8 cellular contexts compared by ENCODE assay signal in the genomic region with DNA sequence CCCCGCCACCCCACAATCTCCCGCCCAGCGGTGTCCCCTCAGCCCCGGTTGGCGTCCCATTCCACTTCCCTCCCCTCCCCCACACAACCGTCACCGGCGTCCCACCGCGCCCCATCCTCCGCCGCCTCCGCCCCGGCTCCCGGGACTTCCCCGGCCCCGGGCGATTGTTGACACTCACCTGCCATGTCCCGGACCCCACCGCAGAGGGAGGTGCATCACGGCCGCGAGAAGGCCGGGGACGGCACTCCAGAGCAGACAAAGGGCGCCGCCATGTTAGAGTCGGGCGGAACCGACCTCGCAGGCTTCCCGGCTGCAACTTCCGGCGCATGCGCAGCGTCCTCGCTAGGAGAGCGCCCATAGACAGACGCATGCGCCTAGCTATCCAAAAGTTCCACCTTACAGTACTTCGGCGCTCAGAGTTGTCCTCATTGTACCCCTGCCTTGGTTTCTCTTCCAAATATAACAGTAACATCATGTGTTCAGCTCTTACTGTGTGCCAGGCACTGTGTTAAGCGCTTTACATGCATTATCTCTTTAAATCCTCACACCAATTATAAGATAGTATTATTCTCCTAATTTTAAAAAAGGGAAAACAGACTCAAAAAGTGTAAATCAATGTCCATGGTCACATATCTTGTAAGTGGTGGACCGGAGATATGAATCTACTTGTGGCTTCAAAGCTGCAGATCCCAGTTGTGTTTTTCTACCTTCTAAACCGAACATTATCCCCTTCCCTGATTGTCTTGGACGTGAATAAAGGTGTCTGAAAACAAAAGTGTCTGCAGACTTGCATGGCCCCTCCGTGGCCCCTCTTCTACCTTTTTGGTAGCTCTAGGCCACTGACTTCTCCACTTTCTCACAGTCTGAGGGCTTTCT. TPM values are rescaled to one million over a fixed set of nuclear protein-coding genes. Genes with fewer than 3 reads are reported as not detected.
DNase-seq lines count a peak whose midpoint lies in the region; ATAC-seq, FAIRE-seq and TF ChIP-seq lines count a peak whose summit lies in the region.

A gene (minus strand): TSS at position 297 of the 876 bp plus-strand sequence. CDS start 27,606 bp downstream, outside the sequence.

- dilution Hi-C loops in mammary epithelial cell (cut with HindIII; ENCODE audit: low sequenced_read_pairs), result loop anchor here (5.0 kb wide), 1 partner anchor 94 kb away; no protein-coding TSS in a partner anchor

- no peak for FAIRE-seq in small intestine (lab: Jason Lieb, UNC)

- H3K9ac ChIP-seq in mammary epithelial cell (ENCODE audit: insufficient read depth, low read length), result peak within 1 kb of the TSS; percentile 76

- TF ChIP-seq CTCF in WI38 (IDR thresholded peaks at IDR 0.05; ENCODE audit: low read depth, low read length) (no peak), mammary epithelial cell (conservative IDR thresholded peaks at IDR 0.05 in 1 of 2, IDR thresholded peaks at IDR 0.05 in 1 of 2; ENCODE audit: extremely low read depth in 1 of 2, insufficient read depth in 1 of 2, low read depth in 1 of 2, low read length in 2 of 2) (no peak)

- 9% methylated on average over 15 of the region's 47 CpGs for WGBS in mammary epithelial cell (ENCODE audit: low coverage, missing lambda C conversion rate)
- whole genome bisulfite sequencing in small intestine, 3 donors, result 8 to 9% (median 9%) methylated on average over 34 to 47 of the region's 47 CpGs

- peak; percentile 93 for DNase-seq in NCI-H2227 treated with DMSO at 0.1 percent for 48 hours (lab: John Stamatoyannopoulos, UW)
- DNase-seq in mammary epithelial cell, result peak; percentile 87
- DNase-seq in iPS-NIHi11 (ENCODE audit: low spot score), result peak; percentile 96
- peak; percentile 94 for DNase-seq in small intestine

- in situ Hi-C loops in mammary epithelial cell (cut with MboI; ENCODE audit: low sequenced_read_pairs in 2 of 2), result no loop called here

- no TSS peak for BruUV-seq in mammary epithelial cell (replicated peaks; lab: Mats Ljungman, UMichigan)

- intact Hi-C loops in mammary epithelial cell (cut with micrococcal nuclease), result loop anchor here (5.0 kb wide), 1 partner anchor 54 kb away; no protein-coding TSS in a partner anchor

- H3K36me3 ChIP-seq in ACC112 (ENCODE audit: insufficient read depth, low read length) (0 out of 2 replicates have a peak, but pooled peaks cover 13% of the 10 kb centered on the region), mammary epithelial cell (ENCODE audit: insufficient read depth, low read length) (peaks cover 7% of the 10 kb centered on the region), small intestine (ENCODE audit: control insufficient read depth in 2 of 2, insufficient read depth in 2 of 2, low read length in 2 of 2) (peaks cover 5 to 8% of the 10 kb centered on the region in 2 donors)

- peak within 1 kb of the TSS; percentile 40 for H3K27ac ChIP-seq in ACC112 (ENCODE audit: low read depth, low read length)
- H3K27ac ChIP-seq in mammary epithelial cell (ENCODE audit: insufficient read depth, low read depth, low read length), result peak within 1 kb of the TSS; percentile 52
- H3K27ac ChIP-seq in small intestine (ENCODE audit: low read depth in 1 of 2, low read length in 1 of 2), result peak within 1 kb of the TSS in 1 of 2 donors; percentile 81

- peak within 1 kb of the TSS; percentile 82 for H3K4me2 ChIP-seq in mammary epithelial cell (ENCODE audit: insufficient read depth, low read depth, low read length)

- H3K27me3 ChIP-seq in ACC112 (ENCODE audit: insufficient read depth, low read length) (no peaks in the 10 kb centered on the region), mammary epithelial cell (ENCODE audit: insufficient read depth, low read length) (no peaks in the 10 kb centered on the region), small intestine (ENCODE audit: control insufficient read depth in 2 of 2, insufficient read depth in 2 of 2, low read length in 2 of 2) (no peaks in the 10 kb centered on the region)

- H3K79me2 ChIP-seq in ACC112 (ENCODE audit: control insufficient read depth, insufficient read depth, low read length, unreplicated experiment) (peaks cover 35% of the 10 kb centered on the region), mammary epithelial cell (ENCODE audit: insufficient read depth, low read length) (peaks cover 43% of the 10 kb centered on the region)

- ATAC-seq in GM18907 (IDR thresholded peaks at IDR 0.05; ENCODE audit: unreplicated experiment), result peak; percentile 85
- peak; percentile 76 for ATAC-seq in HG03159 (IDR thresholded peaks at IDR 0.05; ENCODE audit: unreplicated experiment)

- H3K4me3 ChIP-seq in ACC112 (ENCODE audit: low read depth, low read length) (peak within 1 kb of the TSS; percentile 85), WI38 (ENCODE audit: low read depth, low read length) (peak within 1 kb of the TSS; percentile 79), mammary epithelial cell (replicated peaks in 1 of 3; ENCODE audit: insufficient read depth in 1 of 3, low read depth in 2 of 3, low read length in 3 of 3) (peak within 1 kb of the TSS; percentile 61 to 70 (median 62)), small intestine (ENCODE audit: low read depth in 1 of 2, low read length in 2 of 2) (peak within 1 kb of the TSS; percentile 77 to 89)

- CTCF ChIA-PET in mammary epithelial cell (lab: Charles Lee; ENCODE audit: low non-redundant PET), result interaction anchor here (0.7 kb wide), 2 partner anchors 177 to 639 kb away, joined by 5 to 7 read pairs; no protein-coding TSS in a partner anchor

- H3K9me3 ChIP-seq in mammary epithelial cell (replicated peaks; ENCODE audit: insufficient read depth, low read length) (no peaks in the 10 kb centered on the region), small intestine (ENCODE audit: control insufficient read depth, low read depth) (no peaks in the 10 kb centered on the region)

- H2AFZ ChIP-seq in ACC112 (ENCODE audit: low read length, unreplicated experiment), result peak within 1 kb of the TSS; percentile 91
- H2AFZ ChIP-seq in mammary epithelial cell (ENCODE audit: low read depth, low read length), result peak within 1 kb of the TSS; percentile 88

- H3K4me1 ChIP-seq in ACC112 (ENCODE audit: control insufficient read depth, insufficient read depth, low read length, unreplicated experiment), result no peaks in the 10 kb centered on the region
- peaks cover 8% of the 10 kb centered on the region for H3K4me1 ChIP-seq in mammary epithelial cell (ENCODE audit: insufficient read depth, low read length)
- peaks cover 2 to 3% of the 10 kb centered on the region in 2 donors for H3K4me1 ChIP-seq in small intestine (ENCODE audit: control insufficient read depth in 2 of 2, insufficient read depth in 1 of 2, low read depth in 1 of 2, low read length in 1 of 2)

- H4K20me1 ChIP-seq in mammary epithelial cell (ENCODE audit: insufficient read depth, low read length), result no peaks in the 10 kb centered on the region

RNA-seq across cellular contexts. Expression of the gene that starts here (rescaled TPM):
- 10 to 100 TPM; 26.2 to 36.6 TPM for total RNA-seq in mammary epithelial cell
- polyA plus RNA-seq in mammary epithelial cell, result 25.2 TPM
- 13.7 TPM for polyA minus RNA-seq in mammary epithelial cell
- polyA plus RNA-seq in small intestine, result 10 to 100 TPM; 28.1 to 89.2 (median 71.8) TPM
